In the genomic region with DNA sequence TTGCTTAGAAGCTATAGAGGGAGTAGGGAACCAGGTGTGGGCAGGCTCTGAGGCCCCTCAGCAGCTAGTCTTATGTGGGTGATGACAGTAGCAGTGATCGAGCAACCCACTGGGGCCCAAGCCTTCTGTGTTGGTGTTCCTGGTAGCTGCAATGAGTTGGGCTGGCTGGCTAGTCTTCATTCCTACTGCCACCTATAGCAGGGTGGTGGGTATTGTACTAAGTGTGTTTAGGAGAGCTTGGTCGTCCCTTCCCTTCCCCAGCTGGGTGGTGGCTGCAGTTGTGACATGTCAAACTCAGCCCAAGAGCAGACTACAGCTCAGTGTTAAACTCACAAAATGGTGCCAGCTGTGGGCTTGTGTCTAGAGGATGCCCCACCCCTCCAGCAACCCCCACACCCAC, we compare ENCODE assay signal across 17 cellular contexts.
A peak's percentile ranks its signal among the peaks of the same experiment; 100 is the strongest.
DNase-seq lines count a peak whose midpoint lies in the region; ATAC-seq and TF ChIP-seq lines count a peak whose summit lies in the region.
"Had no signal": no experiment of that assay in that cellular context is flagged by ENCODE, and none has a peak within 500 bp of the region (broad histone marks: within the 10 kb centered on the region; RNA-seq: fewer than 3 reads in every experiment).

No MANE protein-coding gene starts in this region.

- no peak overlapping the region for H3K27ac ChIP-seq in dorsolateral prefrontal cortex
- H3K27ac ChIP-seq: BLaER1 treated with 17β-estradiol and CSF1 and Interleukin-3, amounts not matched to agents 10 nM and 100 nM; HL-60 had no signal

- H3K27me3 ChIP-seq in dorsolateral prefrontal cortex: no peaks in the 10 kb centered on the region
- H3K27me3 ChIP-seq: BLaER1 treated with 17β-estradiol and CSF1 and Interleukin-3, amounts not matched to agents 10 nM and 100 nM had no signal

- no peaks in the 10 kb centered on the region for H3K36me3 Mint-ChIP-seq in WTC11
- H3K36me3 Mint-ChIP-seq: CD8-positive, alpha-beta T cell had no signal

- no peak overlapping the region for H3K4me3 Mint-ChIP-seq in WTC11
- H3K4me3 Mint-ChIP-seq: B cell; CD8-positive, alpha-beta T cell had no signal

- ATAC-seq in WTC11 (peak; percentile 87), HG02763 (IDR thresholded peaks at IDR 0.05; ENCODE audit: unreplicated experiment) (no peak), GM18511 (IDR thresholded peaks at IDR 0.05; ENCODE audit: unreplicated experiment) (no peak)
- ATAC-seq: CD8-positive, alpha-beta T cell; K562 had no signal

- CTCF ChIA-PET in WTC11 (lab: Charles Lee): interaction anchor here (1.0 to 1.2 kb wide), 2 partner anchors 368 to 370 kb away, joined by 3 read pairs; no protein-coding TSS in a partner anchor

- TF ChIP-seq CTCF in GM12873 (IDR thresholded peaks at IDR 0.05; ENCODE audit: insufficient read depth, low read depth, low read length, missing control alignments): peak; percentile 3
- TF ChIP-seq CTCF in WTC11 (IDR thresholded peaks at IDR 0.05): no peak
- no peak for TF ChIP-seq CTCF in dorsolateral prefrontal cortex (IDR thresholded peaks at IDR 0.05 in 54 of 56, conservative IDR thresholded peaks at IDR 0.05 in 2 of 56; ENCODE audit: low read depth in 1 of 56, partially characterized antibody in 56 of 56)

- intact Hi-C loops in dorsolateral prefrontal cortex (cut with DNase I): no loop called here

- no peak overlapping the region for H3K4me3 ChIP-seq in dorsolateral prefrontal cortex
- H3K4me3 ChIP-seq: BLaER1 treated with 17β-estradiol and CSF1 and Interleukin-3, amounts not matched to agents 10 nM and 100 nM; K562 had no signal

- H3K4me1 Mint-ChIP-seq in WTC11: no peaks in the 10 kb centered on the region
- H3K4me1 Mint-ChIP-seq: B cell had no signal

- DNase-seq in HuH-7 (ENCODE audit: low spot score) (peak; percentile 13), WTC11 (ENCODE audit: low spot score) (peak; percentile 11), iPS DF 19.7 (ENCODE audit: low read depth, low spot score) (peak; percentile 3), dorsolateral prefrontal cortex (no peak)
- no peak for DNase-seq in activated CD4-positive, CD25-positive, alpha-beta regulatory T cell (lab: John Stamatoyannopoulos, UW)
- DNase-seq: 8988T; Calu3; CD8-positive, alpha-beta T cell; HCEC 1CT; IMR-90 had no signal

- POLR2A ChIA-PET in WTC11 (lab: Charles Lee): interaction anchor here (0.7 kb wide), 1 partner anchor 98 kb away, joined by 3 read pairs; no protein-coding TSS in a partner anchor

- H3K27me3 Mint-ChIP-seq in WTC11 (ENCODE audit: low read depth): no peaks in the 10 kb centered on the region

- H3K27ac Mint-ChIP-seq in WTC11: no peak overlapping the region
- H3K27ac Mint-ChIP-seq: B cell; CD8-positive, alpha-beta T cell had no signal

- H3K9me3 Mint-ChIP-seq in WTC11: peaks cover 10% of the 10 kb centered on the region

TF ChIP-seq in WTC11, 78 proteins besides CTCF, POLR2A, EP300 and RAD21:
- TF ChIP-seq, protein P1, sequence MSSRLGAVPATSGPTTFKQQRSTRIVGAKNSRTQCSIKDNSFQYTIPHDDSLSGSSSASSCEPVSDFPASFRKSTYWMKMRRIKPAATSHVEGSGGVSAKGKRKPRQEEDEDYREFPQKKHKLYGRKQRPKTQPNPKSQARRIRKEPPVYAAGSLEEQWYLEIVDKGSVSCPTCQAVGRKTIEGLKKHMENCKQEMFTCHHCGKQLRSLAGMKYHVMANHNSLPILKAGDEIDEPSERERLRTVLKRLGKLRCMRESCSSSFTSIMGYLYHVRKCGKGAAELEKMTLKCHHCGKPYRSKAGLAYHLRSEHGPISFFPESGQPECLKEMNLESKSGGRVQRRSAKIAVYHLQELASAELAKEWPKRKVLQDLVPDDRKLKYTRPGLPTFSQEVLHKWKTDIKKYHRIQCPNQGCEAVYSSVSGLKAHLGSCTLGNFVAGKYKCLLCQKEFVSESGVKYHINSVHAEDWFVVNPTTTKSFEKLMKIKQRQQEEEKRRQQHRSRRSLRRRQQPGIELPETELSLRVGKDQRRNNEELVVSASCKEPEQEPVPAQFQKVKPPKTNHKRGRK (CRISPR knock-in tag; IDR thresholded peaks at IDR 0.05; ENCODE audit: borderline replicate concordance): no peak
- no peak for TF ChIP-seq FOXP4 (CRISPR knock-in tag; IDR thresholded peaks at IDR 0.05)

Comparison
In these comparisons a context has a peak if more than half of its experiments do, and no peak if none do; other contexts are left out.
1. DNase-seq: peak in HuH-7 (single experiment), WTC11 (single experiment) and iPS DF 19.7 (single experiment); none in activated CD4-positive, CD25-positive, alpha-beta regulatory T cell (0 of 4) and dorsolateral prefrontal cortex (0 of 10).